In genomic region chr17:51873302-51873701, GRCh38 we compare ENCODE assay signal across 31 cellular contexts.
"Had no signal": no experiment of that assay in that cellular context is flagged by ENCODE, and none has a peak within 500 bp of the region (broad histone marks: within the 10 kb centered on the region; RNA-seq: fewer than 3 reads in every experiment).

No MANE protein-coding gene starts in this region.

- H3K9me3 ChIP-seq: ascending aorta, SJCRH30 had no signal

- ATAC-seq: activated CD8-positive, alpha-beta T cell treated with anti-CD3 and anti-CD28 coated beads for 36 hours; Panc1 had no signal

- H3K27me3 Mint-ChIP-seq: activated CD8-positive, alpha-beta T cell treated with anti-CD3 and anti-CD28 coated beads for 36 hours; activated naive CD8-positive, alpha-beta T cell treated with anti-CD3 and anti-CD28 coated beads, Interleukin-2, amount 10 ng/mL, durations not matched to agents 7 days and 5 days; central memory CD8-positive, alpha-beta T cell had no signal

- H3K36me3 Mint-ChIP-seq: activated naive CD4-positive, alpha-beta T cell treated with anti-CD3 and anti-CD28 coated beads, Interleukin-2, amount 50 U/mL, for 24 hours; activated naive CD8-positive, alpha-beta T cell treated with anti-CD3 and anti-CD28 coated beads, Interleukin-2, amount 10 ng/mL, durations not matched to agents 7 days and 5 days had no signal

- H3K9ac ChIP-seq: KMS-11 had no signal

- DNase-seq: activated CD4-positive, alpha-beta T cell treated with anti-CD3 and anti-CD28 coated beads for 1 hour; activated CD4-positive, alpha-beta T cell treated with anti-CD3 and anti-CD28 coated beads for 48 hours; activated CD4-positive, CD25-positive, alpha-beta regulatory T cell; activated CD8-positive, alpha-beta T cell treated with anti-CD3 and anti-CD28 coated beads for 36 hours; activated gamma-delta T cell; activated naive CD4-positive, alpha-beta T cell treated with Interleukin-2 at 50 U/mL for 16 hours; activated naive CD8-positive, alpha-beta T cell treated with anti-CD3 and anti-CD28 coated beads, Interleukin-2, amount 10 ng/mL, durations not matched to agents 7 days and 5 days; activated T-cell treated with anti-CD3 and anti-CD28 coated beads, Interleukin-2, amount 50 U/mL, for 24 hours; amygdala; NCI-H1092 treated with DMSO at 0.1 percent for 48 hours; NCI-H1417; NCI-H146; NCI-H187; NCI-H2029 treated with DMSO at 0.1 percent for 48 hours; NCI-H2107; NCI-H2171; NCI-H510A; NCI-H526 treated with DMSO at 0.1 percent for 48 hours; NCI-H774; SHP77; SJCRH30; T1000; WERI-Rb-1 had no signal

- H3K4me1 Mint-ChIP-seq: activated naive CD4-positive, alpha-beta T cell treated with anti-CD3 and anti-CD28 coated beads, Interleukin-2, amount 50 U/mL, for 24 hours; activated naive CD8-positive, alpha-beta T cell treated with anti-CD3 and anti-CD28 coated beads, Interleukin-2, amount 10 ng/mL, durations not matched to agents 7 days and 5 days; central memory CD8-positive, alpha-beta T cell had no signal

- H3K27ac Mint-ChIP-seq: activated CD8-positive, alpha-beta T cell treated with anti-CD3 and anti-CD28 coated beads for 36 hours; activated naive CD4-positive, alpha-beta T cell treated with anti-CD3 and anti-CD28 coated beads, Interleukin-2, amount 50 U/mL, for 24 hours; activated naive CD8-positive, alpha-beta T cell treated with anti-CD3 and anti-CD28 coated beads, Interleukin-2, amount 10 ng/mL, durations not matched to agents 7 days and 5 days; activated T-cell treated with anti-CD3 and anti-CD28 coated beads, Interleukin-2, amount 50 U/mL, for 24 hours; activated T-helper 2 cell treated with anti-CD3 and anti-CD28 coated beads, Interferon-gamma antibody, Interleukin-2, Interleukin-4, amounts not matched to agents 10 μg/mL and 5 μg/mL and 100 μg/mL, durations not matched to agents 14 hours and 24 hours and 36 hours had no signal

- H3K27me3 ChIP-seq: ascending aorta, SJCRH30 had no signal

- H3K4me3 ChIP-seq: ascending aorta, cardiac muscle cell, SJCRH30, SK-N-MC had no signal

- H3K36me3 ChIP-seq: ascending aorta, cardiac muscle cell, SJCRH30, WERI-Rb-1 had no signal

- H3K9me3 Mint-ChIP-seq: activated CD8-positive, alpha-beta T cell treated with anti-CD3 and anti-CD28 coated beads for 36 hours; activated naive CD8-positive, alpha-beta T cell treated with anti-CD3 and anti-CD28 coated beads, Interleukin-2, amount 10 ng/mL, durations not matched to agents 7 days and 5 days; activated T-cell treated with anti-CD3 and anti-CD28 coated beads, Interleukin-2, amount 50 U/mL, for 24 hours; activated T-helper 2 cell treated with anti-CD3 and anti-CD28 coated beads, Interferon-gamma antibody, Interleukin-2, Interleukin-4, amounts not matched to agents 10 μg/mL and 5 μg/mL and 100 μg/mL, durations not matched to agents 14 hours and 24 hours and 36 hours had no signal

- H3K4me2 ChIP-seq: KMS-11 had no signal

- H3K27ac ChIP-seq: ascending aorta, cardiac muscle cell, KMS-11, SJCRH30, SK-N-MC, WERI-Rb-1 had no signal

- H3K4me1 ChIP-seq: ascending aorta, SJCRH30 had no signal

- H3K4me3 Mint-ChIP-seq: activated CD8-positive, alpha-beta T cell treated with anti-CD3 and anti-CD28 coated beads for 36 hours; activated naive CD4-positive, alpha-beta T cell treated with anti-CD3 and anti-CD28 coated beads, Interleukin-2, amount 50 U/mL, for 24 hours; activated naive CD8-positive, alpha-beta T cell treated with anti-CD3 and anti-CD28 coated beads, Interleukin-2, amount 10 ng/mL, durations not matched to agents 7 days and 5 days; activated T-cell treated with anti-CD3 and anti-CD28 coated beads, Interleukin-2, amount 50 U/mL, for 24 hours; central memory CD8-positive, alpha-beta T cell had no signal
